Comparison of ENCODE assay signal across 12 cellular contexts in genomic region chr10:31757374-31757773, GRCh38.
DNase-seq lines count a peak whose midpoint lies in the region; ATAC-seq and TF ChIP-seq lines count a peak whose summit lies in the region.
"Had no signal": no experiment of that assay in that cellular context is flagged by ENCODE, and none has a peak within 500 bp of the region (broad histone marks: within the 10 kb centered on the region; RNA-seq: fewer than 3 reads in every experiment).

No MANE protein-coding gene starts in this region.

- H3K9me3 Mint-ChIP-seq in chondrocyte (ENCODE audit: low read depth) = no peaks in the 10 kb centered on the region
- H3K9me3 Mint-ChIP-seq in nephron = no peaks in the 10 kb centered on the region
- H3K9me3 Mint-ChIP-seq: T-cell had no signal

- peaks cover 55% of the 10 kb centered on the region for H3K4me1 Mint-ChIP-seq in chondrocyte (ENCODE audit: low read depth)
- H3K4me1 Mint-ChIP-seq in nephron = peaks cover 86% of the 10 kb centered on the region

- DNase-seq in AG10803 (ENCODE audit: low read depth) (peak; percentile 68), NCI-H1092 treated with DMSO at 0.1 percent for 48 hours (lab: John Stamatoyannopoulos, UW) (peak; percentile 73), chondrocyte (ENCODE audit: low spot score) (no peak), SHP77 treated with DMSO at 0.1 percent for 48 hours (lab: John Stamatoyannopoulos, UW) (no peak), DMS53 treated with DMSO at 0.1 percent for 48 hours (lab: John Stamatoyannopoulos, UW; ENCODE audit: unreplicated experiment) (no peak), SKM-1 treated with dmso at 0.1 percent for 144 hours (lab: John Stamatoyannopoulos, UW; ENCODE audit: unreplicated experiment) (no peak)
- DNase-seq: activated CD8-positive, alpha-beta memory T cell treated with anti-CD3 and anti-CD28 coated beads, Interleukin-2, amount 10 ng/mL, durations not matched to agents 7 days and 5 days; hippocampal formation had no signal

- H3K4me3 Mint-ChIP-seq in chondrocyte (ENCODE audit: unreplicated experiment) = no peak overlapping the region
- H3K4me3 Mint-ChIP-seq in nephron = peak overlapping the region in 2 of 3 experiments; percentile 96 to 98

- H3K27ac Mint-ChIP-seq in chondrocyte (ENCODE audit: unreplicated experiment) (peak overlapping the region; percentile 33), nephron (peak overlapping the region; percentile 92 to 98 (median 94))
- H3K27ac Mint-ChIP-seq: activated CD8-positive, alpha-beta memory T cell treated with anti-CD3 and anti-CD28 coated beads, Interleukin-2, amount 10 ng/mL, durations not matched to agents 7 days and 5 days had no signal

- ATAC-seq in GM18519 (IDR thresholded peaks at IDR 0.05; ENCODE audit: low FRiP score, unreplicated experiment) = no peak
- ATAC-seq: activated CD8-positive, alpha-beta memory T cell treated with anti-CD3 and anti-CD28 coated beads, Interleukin-2, amount 10 ng/mL, durations not matched to agents 7 days and 5 days; GM12878; T-cell had no signal

- no peaks in the 10 kb centered on the region for H3K27me3 Mint-ChIP-seq in chondrocyte (ENCODE audit: low read depth)
- no peaks in the 10 kb centered on the region for H3K27me3 Mint-ChIP-seq in nephron (ENCODE audit: low read depth)
- H3K27me3 Mint-ChIP-seq: activated CD8-positive, alpha-beta memory T cell treated with anti-CD3 and anti-CD28 coated beads, Interleukin-2, amount 10 ng/mL, durations not matched to agents 7 days and 5 days; T-cell had no signal

- no peak for TF ChIP-seq CTCF in AG10803 (conservative IDR thresholded peaks at IDR 0.05; ENCODE audit: low read length)
- TF ChIP-seq CTCF in chondrocyte (IDR thresholded peaks at IDR 0.05) = no peak
- TF ChIP-seq CTCF in nephron (IDR thresholded peaks at IDR 0.05; ENCODE audit: unreplicated experiment in 3 of 3) = no peak

- H3K36me3 Mint-ChIP-seq in chondrocyte (ENCODE audit: low read depth) = no peaks in the 10 kb centered on the region
- H3K36me3 Mint-ChIP-seq in nephron (ENCODE audit: low read depth) = no peaks in the 10 kb centered on the region
- H3K36me3 Mint-ChIP-seq: activated CD8-positive, alpha-beta memory T cell treated with anti-CD3 and anti-CD28 coated beads, Interleukin-2, amount 10 ng/mL, durations not matched to agents 7 days and 5 days; T-cell had no signal

- no peak overlapping the region for H3K4me3 ChIP-seq in AG10803 (ENCODE audit: low read length)
- H3K4me3 ChIP-seq: GM12878 had no signal

Comparison
In these comparisons a context has a peak if more than half of its experiments do, and no peak if none do; other contexts are left out.
1. DNase-seq: peak in AG10803 (single experiment) and NCI-H1092 treated with DMSO at 0.1 percent for 48 hours (single experiment); none in chondrocyte (single experiment), SHP77 treated with DMSO at 0.1 percent for 48 hours (single experiment), DMS53 treated with DMSO at 0.1 percent for 48 hours (single experiment) and SKM-1 treated with dmso at 0.1 percent for 144 hours (single experiment).